Comparison of ENCODE assay signal across 9 cellular contexts in the genomic region with DNA sequence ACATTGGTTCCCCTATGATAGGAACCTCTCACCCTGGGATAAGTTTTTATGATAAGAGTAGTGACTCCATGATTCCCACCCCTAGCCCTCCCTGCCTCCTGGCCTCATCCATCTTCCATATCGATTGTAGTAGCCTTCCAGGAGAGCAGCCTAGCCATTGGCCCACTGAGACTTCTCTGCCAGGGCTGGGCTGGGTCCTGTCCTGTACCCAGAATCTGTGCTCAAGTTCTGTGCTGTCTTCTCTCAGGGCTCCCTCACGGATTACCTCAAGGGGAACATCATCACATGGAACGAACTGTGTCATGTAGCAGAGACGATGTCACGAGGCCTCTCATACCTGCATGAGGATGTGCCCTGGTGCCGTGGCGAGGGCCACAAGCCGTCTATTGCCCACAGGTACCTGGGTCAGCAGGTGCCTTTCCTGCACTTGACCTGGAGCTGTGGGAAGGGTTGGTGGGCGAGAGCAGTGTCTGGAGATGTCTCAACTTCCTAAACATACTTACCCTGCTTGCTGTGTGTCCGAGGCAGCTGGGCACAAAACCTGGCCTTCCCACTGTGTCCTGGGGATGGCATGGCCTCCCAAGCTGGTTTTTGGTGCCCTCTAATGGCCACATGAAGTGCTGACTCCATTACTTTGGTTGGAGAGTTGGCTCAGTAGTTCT. TPM values are rescaled to one million over a fixed set of nuclear protein-coding genes. Genes with fewer than 3 reads are reported as not detected.
DNase-seq lines count a peak whose midpoint lies in the region; ATAC-seq and TF ChIP-seq lines count a peak whose summit lies in the region.
"Had no signal": no experiment of that assay in that cellular context is flagged by ENCODE, and none has a peak within 500 bp of the region (broad histone marks: within the 10 kb centered on the region; RNA-seq: fewer than 3 reads in every experiment).

No MANE protein-coding gene starts in this region.

- H3K9me3 ChIP-seq in colonic mucosa = no peaks in the 10 kb centered on the region

- H3K27me3 ChIP-seq in colonic mucosa = no peaks in the 10 kb centered on the region
- H3K27me3 ChIP-seq: SJSA1 had no signal

- H3K36me3 ChIP-seq in colonic mucosa = no peaks in the 10 kb centered on the region

- H3K4me1 ChIP-seq in colonic mucosa = no peaks in the 10 kb centered on the region
- H3K4me1 ChIP-seq: SJSA1 had no signal

- H3K4me3 Mint-ChIP-seq in stimulated activated memory B cell treated with anti-CD40 and anti-IgM and Interleukin-4, amounts not matched to agents 10 μg/mL and 1 μg/mL and 100 μg/mL, for 72 hours = no peak overlapping the region

- H3K4me3 ChIP-seq in colonic mucosa = no peak overlapping the region
- H3K4me3 ChIP-seq: SJSA1 had no signal

- H3K9ac ChIP-seq in colonic mucosa (ENCODE audit: low read depth in 2 of 2, low read length in 2 of 2) = no peak overlapping the region

- H3K9me3 Mint-ChIP-seq in stimulated activated memory B cell treated with anti-CD40 and anti-IgM and Interleukin-4, amounts not matched to agents 10 μg/mL and 1 μg/mL and 100 μg/mL, for 72 hours = no peaks in the 10 kb centered on the region

- H3K36me3 Mint-ChIP-seq in stimulated activated memory B cell treated with anti-CD40 and anti-IgM and Interleukin-4, amounts not matched to agents 10 μg/mL and 1 μg/mL and 100 μg/mL, for 72 hours = peaks cover 18% of the 10 kb centered on the region

- ATAC-seq in GM19467 (IDR thresholded peaks at IDR 0.05; ENCODE audit: unreplicated experiment) (peak; percentile 54), left lobe of liver (peak; percentile 96), HG02970 (IDR thresholded peaks at IDR 0.05; ENCODE audit: low FRiP score, unreplicated experiment) (no peak)
- ATAC-seq in stimulated activated memory B cell treated with anti-CD40 and anti-IgM and Interleukin-4, amounts not matched to agents 10 μg/mL and 1 μg/mL and 100 μg/mL, for 72 hours = peak; percentile 65

- TF ChIP-seq CTCF in VCaP (conservative IDR thresholded peaks at IDR 0.05) (peak; percentile 98), colonic mucosa (IDR thresholded peaks at IDR 0.05) (peak; percentile 84)

- H3K27ac Mint-ChIP-seq in stimulated activated memory B cell treated with anti-CD40 and anti-IgM and Interleukin-4, amounts not matched to agents 10 μg/mL and 1 μg/mL and 100 μg/mL, for 72 hours = no peak overlapping the region

- DNase-seq in COLO829 (ENCODE audit: low spot score) (peak; percentile 90), M059J (ENCODE audit: low read depth) (peak; percentile 57), colonic mucosa (peak; percentile 61), left lobe of liver (ENCODE audit: low spot score) (peak; percentile 68)

- H3K27ac ChIP-seq in VCaP = 0 out of 2 replicates have a peak overlapping the region, but pooled peaks have one; percentile 19
- no peak overlapping the region for H3K27ac ChIP-seq in colonic mucosa
- H3K27ac ChIP-seq: SJSA1 had no signal

- no peaks in the 10 kb centered on the region for H3K27me3 Mint-ChIP-seq in stimulated activated memory B cell treated with anti-CD40 and anti-IgM and Interleukin-4, amounts not matched to agents 10 μg/mL and 1 μg/mL and 100 μg/mL, for 72 hours

- intact Hi-C loops in colonic mucosa (cut with DNase I) = loop anchor here (2.0 to 5.0 kb wide), 3 partner anchors 112 to 362 kb away; partner anchors contain the start of gene XYLB

- H3K4me1 Mint-ChIP-seq in stimulated activated memory B cell treated with anti-CD40 and anti-IgM and Interleukin-4, amounts not matched to agents 10 μg/mL and 1 μg/mL and 100 μg/mL, for 72 hours = no peaks in the 10 kb centered on the region

RNA-seq across cellular contexts. Expression of gene EXOG, which starts 16.6 kb away (rescaled TPM):
- 6.5 and 6.8 TPM in 2 replicates for total RNA-seq in M059J (2014; rRNA removed; shearing (Covaris generic))
- total RNA-seq in colonic mucosa = 10 to 100 TPM in 1 of 2 donors, 1 to 10 TPM in 1; 6.1 to 12.0 TPM
- total RNA-seq in left lobe of liver = 3.7 TPM

RNA-seq across cellular contexts. Expression of gene ACVR2B, which starts 25.9 kb away (rescaled TPM):
- total RNA-seq in M059J (2014; rRNA removed; shearing (Covaris generic)) = 0.74 and 0.81 TPM in 2 replicates
- total RNA-seq in colonic mucosa (1 to 10 TPM; 5.4 to 6.4 TPM), left lobe of liver (6.7 TPM)
